Comparison of ENCODE assay signal across 1 cellular context in the genomic region with DNA sequence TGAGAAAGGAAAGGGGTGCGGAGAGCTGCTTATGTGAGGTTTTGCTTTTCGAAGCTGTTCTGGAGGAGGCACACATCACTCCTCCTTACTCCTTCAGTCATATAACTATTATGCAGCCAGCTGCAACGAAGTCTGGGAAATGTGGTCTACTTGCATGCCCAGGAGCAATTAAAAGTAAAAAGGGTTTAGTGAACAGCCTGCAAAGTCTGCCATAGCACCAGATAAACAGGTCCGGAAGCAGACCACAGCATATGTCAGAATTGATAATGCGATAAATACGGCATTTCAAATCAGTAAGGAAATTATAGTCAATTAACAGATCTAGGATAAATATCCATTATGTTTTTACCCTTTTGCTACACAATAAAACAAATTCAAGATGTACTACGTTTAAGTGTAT.
TF ChIP-seq lines count a peak whose summit lies in the region.

No MANE protein-coding gene starts in this region.

TF ChIP-seq in HepG2, 621 proteins besides CTCF, POLR2A, EP300 and RAD21 (continued from another document):
- TF ChIP-seq ZBTB3 (CRISPR knock-in tag; IDR thresholded peaks at IDR 0.05; ENCODE audit: borderline replicate concordance, low read depth) (no peak), ETV6 (CRISPR knock-in tag; conservative IDR thresholded peaks at IDR 0.05) (no peak)
